Comparison of ENCODE assay signal across 16 cellular contexts in the genomic region with DNA sequence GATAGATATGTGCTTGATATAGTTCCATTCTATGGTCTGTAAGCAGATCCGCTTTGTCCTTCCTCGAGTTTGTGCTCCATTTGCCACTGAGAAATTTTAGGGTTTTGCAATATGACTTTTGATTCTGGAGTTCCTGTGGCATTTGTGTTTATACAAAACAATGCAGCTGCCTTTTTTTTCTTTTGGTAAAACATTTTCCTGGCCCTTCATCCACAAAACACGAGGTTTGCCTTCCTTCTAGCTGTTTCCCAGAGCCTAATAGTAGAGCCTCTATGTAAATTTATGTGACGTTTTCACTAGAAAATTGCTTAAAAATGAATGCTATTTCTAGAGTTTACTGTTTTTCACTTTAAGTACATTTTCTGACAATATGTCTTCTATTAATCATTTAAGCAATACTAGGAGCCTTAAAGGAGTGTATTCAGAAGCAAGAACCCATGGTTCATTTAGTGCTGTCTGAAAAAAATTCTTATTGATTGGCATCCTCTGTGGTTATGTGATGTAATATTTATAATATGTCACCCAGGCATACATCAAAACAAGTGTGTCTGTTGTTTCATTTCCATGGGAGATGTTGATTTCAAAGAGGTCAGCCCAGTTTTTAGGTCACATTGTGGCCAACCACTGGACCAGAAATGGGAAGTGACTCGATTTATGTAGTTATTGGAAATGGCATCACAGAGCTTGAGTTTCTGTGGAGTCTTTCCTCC.
DNase-seq lines count a peak whose midpoint lies in the region; ATAC-seq and TF ChIP-seq lines count a peak whose summit lies in the region.
"Had no signal": no experiment of that assay in that cellular context is flagged by ENCODE, and none has a peak within 500 bp of the region (broad histone marks: within the 10 kb centered on the region; RNA-seq: fewer than 3 reads in every experiment).

No MANE protein-coding gene starts in this region.

- TF ChIP-seq CTCF in choroid plexus epithelial cell (conservative IDR thresholded peaks at IDR 0.05; ENCODE audit: low read depth, low read length) (no peak), liver (IDR thresholded peaks at IDR 0.05; ENCODE audit: low read depth, low read length, missing input control) (no peak), transverse colon (IDR thresholded peaks at IDR 0.05) (no peak)

- H4K20me1 ChIP-seq in BLaER1, result no peaks in the 10 kb centered on the region

- H3K9ac ChIP-seq in BLaER1, result no peak overlapping the region
- H3K9ac ChIP-seq in liver (ENCODE audit: low read depth in 1 of 2, low read length in 2 of 2), result no peak overlapping the region

- ATAC-seq in GM18873 (IDR thresholded peaks at IDR 0.05; ENCODE audit: low FRiP score, unreplicated experiment) (no peak), HG03025 (IDR thresholded peaks at IDR 0.05; ENCODE audit: low FRiP score, unreplicated experiment) (no peak)
- ATAC-seq: psoas muscle had no signal

- in situ Hi-C loops in transverse colon (cut with MboI; ENCODE audit: low pct_ligation_motif_present in 1 of 4, low pct_unique_long_range_greater_than_20kb in 1 of 4, low sequenced_read_pairs in 3 of 4), result loop anchor here (25.0 kb wide), 2 partner anchors 637 to 662 kb away; partner anchors contain the start of gene ZNF503 (in 2 of the 4)

- no peak for TF ChIP-seq RAD21 in liver (IDR thresholded peaks at IDR 0.05)

- no peak for TF ChIP-seq EP300 in transverse colon (IDR thresholded peaks at IDR 0.05; ENCODE audit: low read depth)

- WGBS in liver, result 58% methylated on average over 5 of the region's 5 CpGs
- 60 to 70% methylated on average over 5 of the region's 5 CpGs for WGBS in transverse colon (ENCODE audit: low coverage in 1 of 2), 2 donors

- no peak overlapping the region for H3K27ac ChIP-seq in BLaER1
- H3K27ac ChIP-seq in liver (ENCODE audit: low read depth in 1 of 2, low read length in 2 of 2), result no peak overlapping the region
- no peak overlapping the region for H3K27ac ChIP-seq in transverse colon
- H3K27ac ChIP-seq: ascending aorta, esophagus squamous epithelium, psoas muscle, RWPE1, stomach had no signal

- no peak for TF ChIP-seq POLR2A in transverse colon (IDR thresholded peaks at IDR 0.05)

- H3K4me3 ChIP-seq in BLaER1 (no peak overlapping the region), choroid plexus epithelial cell (ENCODE audit: low read depth, low read length) (no peak overlapping the region), liver (ENCODE audit: low read depth in 1 of 3, low read length in 3 of 3) (no peak overlapping the region), transverse colon (no peak overlapping the region)
- H3K4me3 ChIP-seq: ascending aorta, esophagus squamous epithelium, psoas muscle, stomach had no signal

- H3K27me3 ChIP-seq in BLaER1 (no peaks in the 10 kb centered on the region), liver (ENCODE audit: control insufficient read depth in 4 of 4, insufficient read depth in 4 of 4, low read length in 3 of 4) (no peaks in the 10 kb centered on the region), transverse colon (no peaks in the 10 kb centered on the region)
- H3K27me3 ChIP-seq: ascending aorta, esophagus squamous epithelium, stomach had no signal

- DNase-seq in M059J (ENCODE audit: low read depth) (peak; percentile 72), choroid plexus epithelial cell (ENCODE audit: low read depth) (peak; percentile 34), transverse colon (no peak)
- DNase-seq in activated CD4-positive, alpha-beta T cell treated with anti-CD3 and anti-CD28 coated beads for 4 hours, result no peak
- DNase-seq: activated CD4-positive, CD25-positive, alpha-beta regulatory T cell treated with anti-CD3 and anti-CD28 coated beads, Interleukin-2, amount 50 U/mL, for 72 hours; esophagus squamous epithelium; psoas muscle; stimulated activated CD4-positive, alpha-beta T cell treated with anti-CD3 and anti-CD28 coated beads, Interleukin-15, amount 100 ng/mL, for 24 hours; stomach; T-helper 2 cell had no signal

- peaks cover 24% of the 10 kb centered on the region for H3K4me1 ChIP-seq in BLaER1
- peaks cover 0 to 10% (median under 1%) of the 10 kb centered on the region in 4 donors for H3K4me1 ChIP-seq in liver (ENCODE audit: control insufficient read depth in 4 of 4, insufficient read depth in 4 of 4, low read length in 3 of 4)
- peaks cover 0 to 16% (median 0%) of the 10 kb centered on the region in 4 donors for H3K4me1 ChIP-seq in transverse colon
- H3K4me1 ChIP-seq: ascending aorta, esophagus squamous epithelium, psoas muscle had no signal

- intact Hi-C loops in transverse colon (cut with DNase I; ENCODE audit: low total_unique reads), result no loop called here

- H3K9me3 ChIP-seq in BLaER1 (no peaks in the 10 kb centered on the region; the same call in 1 of the 2 replicates), liver (ENCODE audit: control insufficient read depth in 4 of 4, low read length in 3 of 4) (no peaks in the 10 kb centered on the region), transverse colon (no peaks in the 10 kb centered on the region)
- H3K9me3 ChIP-seq: ascending aorta, esophagus squamous epithelium, psoas muscle, stomach had no signal

- peak overlapping the region; percentile 62 for H3K4me2 ChIP-seq in BLaER1

- H3K36me3 ChIP-seq in BLaER1, result no peaks in the 10 kb centered on the region
- no peaks in the 10 kb centered on the region for H3K36me3 ChIP-seq in liver (ENCODE audit: control insufficient read depth in 4 of 4, insufficient read depth in 3 of 4, low read depth in 1 of 4, low read length in 3 of 4)
- no peaks in the 10 kb centered on the region for H3K36me3 ChIP-seq in transverse colon
- H3K36me3 ChIP-seq: ascending aorta, esophagus squamous epithelium, stomach had no signal

TF ChIP-seq in liver, 16 proteins besides CTCF, POLR2A, EP300 and RAD21:
- TF ChIP-seq HNF4A (conservative IDR thresholded peaks at IDR 0.05) (peak in 1 of 2 donors; percentile 28), RXRA (IDR thresholded peaks at IDR 0.05) (no peak), MAX (IDR thresholded peaks at IDR 0.05) (peak; percentile 29)

Comparison
In these comparisons a context has a peak if more than half of its experiments do, and no peak if none do; other contexts are left out.
1. DNase-seq: peak in M059J (single experiment) and choroid plexus epithelial cell (single experiment); none in activated CD4-positive, alpha-beta T cell treated with anti-CD3 and anti-CD28 coated beads for 4 hours (0 of 2) and transverse colon (single experiment).